Comparison of ENCODE assay signal across 25 cellular contexts in genomic region chr21:37182222-37182621, GRCh38.
"Had no signal": no experiment of that assay in that cellular context is flagged by ENCODE, and none has a peak within 500 bp of the region (broad histone marks: within the 10 kb centered on the region; RNA-seq: fewer than 3 reads in every experiment).

No MANE protein-coding gene starts in this region.

- H3K4me3 ChIP-seq: ascending aorta, body of pancreas, PC-9 had no signal

- H3K4me3 Mint-ChIP-seq: activated CD4-positive, alpha-beta memory T cell treated with anti-CD3 and anti-CD28 coated beads for 36 hours; activated naive CD8-positive, alpha-beta T cell treated with anti-CD3 and anti-CD28 coated beads, Interleukin-2, amount 50 U/mL, for 24 hours; activated T-cell treated with anti-CD3 and anti-CD28 coated beads, Interleukin-2, amount 50 U/mL, for 4 hours; central memory CD8-positive, alpha-beta T cell; T-helper 1 cell treated with Interleukin-12 subunit alpha and Interleukin-12 subunit beta and Interleukin-4 antibody, amounts not matched to agents 30 μg/mL and 1 μg/mL, for 36 hours; WTC11 had no signal

- H3K9me3 ChIP-seq: ascending aorta, body of pancreas had no signal

- H3K4me1 Mint-ChIP-seq: central memory CD8-positive, alpha-beta T cell; WTC11 had no signal

- DNase-seq: activated CD4-positive, alpha-beta memory T cell treated with anti-CD3 and anti-CD28 coated beads for 36 hours; activated CD4-positive, alpha-beta T cell treated with anti-CD3 and anti-CD28 coated beads for 48 hours; activated CD4-positive, CD25-positive, alpha-beta regulatory T cell treated with anti-CD3 and anti-CD28 coated beads, Interleukin-2, amount 50 U/mL, for 72 hours; activated CD8-positive, alpha-beta memory T cell treated with anti-CD3 and anti-CD28 coated beads for 24 hours; activated effector memory CD4-positive, alpha-beta T cell treated with anti-CD3 and anti-CD28 coated beads, Interleukin-2, amount 50 U/mL, for 16 hours; activated naive CD4-positive, alpha-beta T cell treated with Interleukin-2 at 50 U/mL for 16 hours; activated naive CD8-positive, alpha-beta T cell treated with anti-CD3 and anti-CD28 coated beads, Interleukin-2, amount 50 U/mL, for 24 hours; activated T-cell treated with anti-CD3 and anti-CD28 coated beads, Interleukin-2, amount 50 U/mL, for 4 hours; amniotic stem cell; body of pancreas; MM.1S; NCI-H1105 treated with DMSO at 0.1 percent for 48 hours; NCI-H1436 treated with DMSO at 0.1 percent for 48 hours; NCI-H187; NCI-H2107; NCI-H2171 treated with DMSO at 0.1 percent for 48 hours; NCI-H226; NCI-H69; PC-9; SHP77 treated with DMSO at 0.1 percent for 48 hours had no signal

- H3K9me3 Mint-ChIP-seq: activated naive CD4-positive, alpha-beta T cell treated with anti-CD3 and anti-CD28 coated beads, Interleukin-2, amount 50 U/mL, for 72 hours; activated naive CD8-positive, alpha-beta T cell treated with anti-CD3 and anti-CD28 coated beads, Interleukin-2, amount 50 U/mL, for 24 hours; T-helper 1 cell treated with Interleukin-12 subunit alpha and Interleukin-12 subunit beta and Interleukin-4 antibody, amounts not matched to agents 30 μg/mL and 1 μg/mL, for 36 hours had no signal

- H3K27me3 Mint-ChIP-seq: activated CD4-positive, alpha-beta memory T cell treated with anti-CD3 and anti-CD28 coated beads for 36 hours; activated naive CD8-positive, alpha-beta T cell treated with anti-CD3 and anti-CD28 coated beads, Interleukin-2, amount 50 U/mL, for 24 hours; central memory CD8-positive, alpha-beta T cell had no signal

- ATAC-seq: activated naive CD4-positive, alpha-beta T cell treated with anti-CD3 and anti-CD28 coated beads, Interleukin-2, amount 50 U/mL, for 72 hours; activated naive CD8-positive, alpha-beta T cell treated with anti-CD3 and anti-CD28 coated beads, Interleukin-2, amount 50 U/mL, for 24 hours; activated T-cell treated with anti-CD3 and anti-CD28 coated beads, Interleukin-2, amount 50 U/mL, for 4 hours; body of pancreas; WTC11 had no signal

- H3K27ac Mint-ChIP-seq: activated CD4-positive, alpha-beta memory T cell treated with anti-CD3 and anti-CD28 coated beads for 36 hours; activated naive CD4-positive, alpha-beta T cell treated with anti-CD3 and anti-CD28 coated beads, Interleukin-2, amount 50 U/mL, for 72 hours; activated naive CD8-positive, alpha-beta T cell treated with anti-CD3 and anti-CD28 coated beads, Interleukin-2, amount 50 U/mL, for 24 hours; T-helper 1 cell treated with Interleukin-12 subunit alpha and Interleukin-12 subunit beta and Interleukin-4 antibody, amounts not matched to agents 30 μg/mL and 1 μg/mL, for 36 hours; WTC11 had no signal

- H3K27ac ChIP-seq: ascending aorta, body of pancreas, PC-9 had no signal

- H3K27me3 ChIP-seq: ascending aorta, body of pancreas had no signal
